Comparison of ENCODE assay signal across 2 cellular contexts in the genomic region with DNA sequence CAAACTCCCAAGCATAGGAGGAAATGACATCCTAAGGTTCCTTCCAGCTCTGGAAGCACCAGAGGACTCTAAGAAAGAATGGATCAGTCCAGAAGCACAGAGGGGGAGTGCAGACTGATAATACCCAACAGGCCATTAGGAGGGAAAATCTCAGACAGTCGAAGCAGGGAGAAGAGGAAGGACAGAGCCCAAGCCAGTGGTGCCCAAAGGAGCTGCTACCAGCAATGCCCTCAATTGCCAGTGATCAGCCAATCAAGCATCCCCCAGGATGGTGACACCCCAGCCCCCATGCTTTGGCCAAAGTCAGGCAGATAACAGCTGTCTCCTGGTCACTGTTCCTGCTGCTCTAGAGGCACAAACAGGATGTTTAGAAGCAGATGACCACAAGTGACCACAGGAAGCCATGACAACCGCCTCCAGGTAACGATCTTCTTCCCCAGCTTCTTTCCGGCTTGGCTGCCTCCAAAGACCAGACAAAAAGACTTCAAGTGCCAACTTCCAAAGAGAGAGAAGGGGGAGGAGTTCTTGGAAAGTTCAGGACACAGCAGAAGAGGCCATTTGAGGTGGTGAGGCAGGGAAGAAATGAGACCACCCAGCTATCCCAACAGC.
TF ChIP-seq lines count a peak whose summit lies in the region.

No MANE protein-coding gene starts in this region.

TF ChIP-seq in liver, 16 proteins besides CTCF, POLR2A, EP300 and RAD21:
- TF ChIP-seq EGR1 (IDR thresholded peaks at IDR 0.05; ENCODE audit: low read depth in 2 of 2) (no peak), RXRA (IDR thresholded peaks at IDR 0.05) (no peak), GABPA (IDR thresholded peaks at IDR 0.05 in 1 of 2, conservative IDR thresholded peaks at IDR 0.05 in 1 of 2) (no peak), SP1 (IDR thresholded peaks at IDR 0.05) (no peak), YY1 (IDR thresholded peaks at IDR 0.05) (no peak), REST (IDR thresholded peaks at IDR 0.05) (no peak), TAF1 (conservative IDR thresholded peaks at IDR 0.05) (no peak), HNF4A (conservative IDR thresholded peaks at IDR 0.05) (no peak), FOXA2 (IDR thresholded peaks at IDR 0.05) (no peak), FOXA1 (IDR thresholded peaks at IDR 0.05) (no peak), HNF4G (IDR thresholded peaks at IDR 0.05) (no peak), NR2F2 (IDR thresholded peaks at IDR 0.05) (no peak)
- TF ChIP-seq, protein P1, sequence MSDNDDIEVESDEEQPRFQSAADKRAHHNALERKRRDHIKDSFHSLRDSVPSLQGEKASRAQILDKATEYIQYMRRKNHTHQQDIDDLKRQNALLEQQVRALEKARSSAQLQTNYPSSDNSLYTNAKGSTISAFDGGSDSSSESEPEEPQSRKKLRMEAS (IDR thresholded peaks at IDR 0.05) = no peak

TF ChIP-seq in HepG2, 621 proteins besides CTCF, POLR2A, EP300 and RAD21:
- TF ChIP-seq, protein P2, sequence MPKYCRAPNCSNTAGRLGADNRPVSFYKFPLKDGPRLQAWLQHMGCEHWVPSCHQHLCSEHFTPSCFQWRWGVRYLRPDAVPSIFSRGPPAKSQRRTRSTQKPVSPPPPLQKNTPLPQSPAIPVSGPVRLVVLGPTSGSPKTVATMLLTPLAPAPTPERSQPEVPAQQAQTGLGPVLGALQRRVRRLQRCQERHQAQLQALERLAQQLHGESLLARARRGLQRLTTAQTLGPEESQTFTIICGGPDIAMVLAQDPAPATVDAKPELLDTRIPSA (CRISPR knock-in tag; IDR thresholded peaks at IDR 0.05; ENCODE audit: borderline replicate concordance) = no peak
- TF ChIP-seq ZNF20 (CRISPR knock-in tag; IDR thresholded peaks at IDR 0.05) (no peak), ZSCAN20 (CRISPR knock-in tag; IDR thresholded peaks at IDR 0.05; ENCODE audit: borderline replicate concordance) (no peak), SMAD9 (CRISPR knock-in tag; IDR thresholded peaks at IDR 0.05) (no peak), MLX (CRISPR knock-in tag; IDR thresholded peaks at IDR 0.05) (no peak), ZFYVE20 (CRISPR knock-in tag; IDR thresholded peaks at IDR 0.05; ENCODE audit: borderline replicate concordance, low read depth) (no peak), ZNF282 (IDR thresholded peaks at IDR 0.05; ENCODE audit: partially characterized antibody) (no peak), ETS1 (CRISPR knock-in tag; IDR thresholded peaks at IDR 0.05) (no peak), SSRP1 (CRISPR knock-in tag; IDR thresholded peaks at IDR 0.05) (no peak), HCFC1 (IDR thresholded peaks at IDR 0.05; ENCODE audit: low read depth, low read length) (no peak), HNRNPL (IDR thresholded peaks at IDR 0.05; ENCODE audit: low read depth, low read length) (no peak)
- TF ChIP-seq, protein P3, sequence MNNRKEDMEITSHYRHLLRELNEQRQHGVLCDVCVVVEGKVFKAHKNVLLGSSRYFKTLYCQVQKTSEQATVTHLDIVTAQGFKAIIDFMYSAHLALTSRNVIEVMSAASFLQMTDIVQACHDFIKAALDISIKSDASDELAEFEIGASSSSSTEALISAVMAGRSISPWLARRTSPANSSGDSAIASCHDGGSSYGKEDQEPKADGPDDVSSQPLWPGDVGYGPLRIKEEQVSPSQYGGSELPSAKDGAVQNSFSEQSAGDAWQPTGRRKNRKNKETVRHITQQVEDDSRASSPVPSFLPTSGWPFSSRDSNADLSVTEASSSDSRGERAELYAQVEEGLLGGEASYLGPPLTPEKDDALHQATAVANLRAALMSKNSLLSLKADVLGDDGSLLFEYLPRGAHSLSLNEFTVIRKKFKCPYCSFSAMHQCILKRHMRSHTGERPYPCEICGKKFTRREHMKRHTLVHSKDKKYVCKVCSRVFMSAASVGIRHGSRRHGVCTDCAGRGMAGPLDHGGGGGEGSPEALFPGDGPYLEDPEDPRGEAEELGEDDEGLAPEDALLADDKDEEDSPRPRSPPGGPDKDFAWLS (CRISPR knock-in tag; IDR thresholded peaks at IDR 0.05; ENCODE audit: borderline replicate concordance) = no peak
